15 cellular contexts compared by ENCODE assay signal in the genomic region with DNA sequence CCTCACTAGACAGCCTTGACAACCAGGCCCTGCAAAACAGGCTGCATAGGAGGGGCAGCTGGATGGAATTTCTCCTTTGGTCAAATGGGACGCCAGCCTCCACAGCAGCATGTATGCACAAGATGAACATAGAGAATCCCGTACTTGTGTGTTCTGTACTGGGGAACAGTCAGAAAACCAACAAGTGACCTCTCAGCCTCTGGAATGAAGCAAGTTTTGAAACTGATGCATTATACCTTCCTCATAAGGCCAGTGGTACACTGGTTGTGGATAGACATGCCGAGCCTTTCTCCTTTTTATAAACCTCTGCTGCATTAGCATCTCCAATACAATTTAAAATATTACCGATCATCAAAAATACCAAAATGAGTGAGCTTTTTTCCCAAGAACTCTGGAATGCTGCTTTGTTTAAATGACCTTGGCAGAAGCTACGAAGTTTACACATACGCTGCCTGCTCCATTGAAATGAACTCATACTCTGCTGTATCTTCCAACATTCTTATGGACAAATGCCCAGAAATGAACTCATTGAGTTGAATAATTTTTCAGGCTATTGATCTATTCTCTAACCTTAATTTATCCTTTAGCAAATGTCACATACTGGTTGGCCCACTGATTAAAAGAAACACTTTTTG. TPM values are rescaled to one million over a fixed set of nuclear protein-coding genes. Genes with fewer than 3 reads are reported as not detected.
A peak's percentile ranks its signal among the peaks of the same experiment; 100 is the strongest.
DNase-seq lines count a peak whose midpoint lies in the region; ATAC-seq and TF ChIP-seq lines count a peak whose summit lies in the region.
"Had no signal": no experiment of that assay in that cellular context is flagged by ENCODE, and none has a peak within 500 bp of the region (broad histone marks: within the 10 kb centered on the region; RNA-seq: fewer than 3 reads in every experiment).

No MANE protein-coding gene starts in this region.

- H2AFZ ChIP-seq in smooth muscle cell (ENCODE audit: low read depth), result no peak overlapping the region

- H3F3A ChIP-seq in smooth muscle cell (ENCODE audit: low read depth), result no peaks in the 10 kb centered on the region

- H3K27me3 ChIP-seq in ovary, result no peaks in the 10 kb centered on the region
- H3K27me3 ChIP-seq in smooth muscle cell (ENCODE audit: low read depth), result no peaks in the 10 kb centered on the region
- no peaks in the 10 kb centered on the region for H3K27me3 ChIP-seq in tibial artery

- no peak overlapping the region for H3K9ac ChIP-seq in smooth muscle cell (ENCODE audit: low read depth)

- DNase-seq in AG09309 (ENCODE audit: low read depth) (peak; percentile 54), NCI-H446 treated with DMSO at 0.1 percent for 48 hours (lab: John Stamatoyannopoulos, UW) (peak; percentile 64), fibroblast of mammary gland (ENCODE audit: low read depth) (peak; percentile 92), ovary (peak in 1 of 5 donors; percentile 32), smooth muscle cell (lab: John Stamatoyannopoulos, UW; ENCODE audit: unreplicated experiment) (no peak), tibial artery (no peak), NCI-H510A (lab: John Stamatoyannopoulos, UW) (no peak)
- DNase-seq: activated CD4-positive, alpha-beta T cell treated with anti-CD3 and anti-CD28 coated beads, Interleukin-2, amount 50 U/mL, for 48 hours; activated naive CD8-positive, alpha-beta T cell treated with anti-CD3 and anti-CD28 coated beads, Interleukin-2, amount 50 U/mL, for 24 hours; activated T-cell treated with anti-CD3 and anti-CD28 coated beads, Interleukin-2, amount 50 U/mL, for 72 hours; AML-193; NCI-H146 had no signal

- WGBS in ovary, 3 donors, result 6 to 13% (median 7%) methylated on average over 6 of the region's 6 CpGs
- WGBS in smooth muscle cell (ENCODE audit: low lambda C conversion rate), result 88% methylated on average over 6 of the region's 6 CpGs

- no peak overlapping the region for H3K4me3 ChIP-seq in AG09309 (ENCODE audit: control insufficient read depth, low read depth, low read length)
- H3K4me3 ChIP-seq in fibroblast of mammary gland (ENCODE audit: control insufficient read depth, low read depth, low read length), result no peak overlapping the region
- no peak overlapping the region for H3K4me3 ChIP-seq in ovary
- H3K4me3 ChIP-seq in smooth muscle cell, result no peak overlapping the region
- H3K4me3 ChIP-seq in tibial artery, result no peak overlapping the region

- no peak for ATAC-seq in GM21447 (IDR thresholded peaks at IDR 0.05; ENCODE audit: unreplicated experiment)
- ATAC-seq: activated naive CD8-positive, alpha-beta T cell treated with anti-CD3 and anti-CD28 coated beads, Interleukin-2, amount 50 U/mL, for 24 hours; activated T-cell treated with anti-CD3 and anti-CD28 coated beads, Interleukin-2, amount 50 U/mL, for 72 hours; stimulated activated effector memory CD8-positive, alpha-beta T cell treated with anti-CD3 and anti-CD28 coated beads, Interleukin-12 subunit alpha, Interleukin-12 subunit beta, amount 100 ng/mL, for 72 hours had no signal

- H3K79me2 ChIP-seq in smooth muscle cell (ENCODE audit: low read depth), result no peaks in the 10 kb centered on the region

- no peaks in the 10 kb centered on the region for H4K20me1 ChIP-seq in smooth muscle cell (ENCODE audit: low read depth)

- H3K4me1 ChIP-seq in ovary (ENCODE audit: insufficient read depth) (peaks cover 9% of the 10 kb centered on the region), smooth muscle cell (ENCODE audit: low read depth) (no peaks in the 10 kb centered on the region), tibial artery (peaks cover 0 to 6% (median 2%) of the 10 kb centered on the region in 4 donors)

- H3K27ac ChIP-seq in ovary (peak overlapping the region; percentile 19 to 34), smooth muscle cell (ENCODE audit: low read depth) (no peak overlapping the region), tibial artery (no peak overlapping the region)

- intact Hi-C loops in ovary (cut with DNase I) (no loop called here), tibial artery (cut with DNase I; ENCODE audit: low total_unique reads) (no loop called here)

- no peak overlapping the region for H3K4me2 ChIP-seq in smooth muscle cell

- H3K36me3 ChIP-seq in ovary, result no peaks in the 10 kb centered on the region
- no peaks in the 10 kb centered on the region for H3K36me3 ChIP-seq in smooth muscle cell (ENCODE audit: low read depth)
- H3K36me3 ChIP-seq in tibial artery, result no peaks in the 10 kb centered on the region

- TF ChIP-seq POLR2A in ovary (IDR thresholded peaks at IDR 0.05), result no peak

- no peak for TF ChIP-seq EP300 in ovary (IDR thresholded peaks at IDR 0.05)

- no peaks in the 10 kb centered on the region for H3K9me3 ChIP-seq in ovary
- no peaks in the 10 kb centered on the region for H3K9me3 ChIP-seq in smooth muscle cell (replicated peaks; ENCODE audit: low read depth)
- no peaks in the 10 kb centered on the region for H3K9me3 ChIP-seq in tibial artery

- TF ChIP-seq CTCF in AG09309 (IDR thresholded peaks at IDR 0.05; ENCODE audit: control insufficient read depth, insufficient read depth, low read depth, low read length, missing control alignments), result no peak
- no peak for TF ChIP-seq CTCF in fibroblast of mammary gland (conservative IDR thresholded peaks at IDR 0.05; ENCODE audit: control insufficient read depth, insufficient read depth, low read depth, low read length)
- TF ChIP-seq CTCF in ovary (IDR thresholded peaks at IDR 0.05), result no peak
- TF ChIP-seq CTCF in smooth muscle cell (IDR thresholded peaks at IDR 0.05; ENCODE audit: borderline replicate concordance, insufficient read depth, poor library complexity, severe bottlenecking), result no peak
- TF ChIP-seq CTCF in tibial artery (IDR thresholded peaks at IDR 0.05), result no peak

RNA-seq across cellular contexts. Expression of gene FERMT2, which starts 47.6 kb away (rescaled TPM):
- total RNA-seq in ovary, result 100 to 1,000 TPM in 3 of 7 donors, 10 to 100 TPM in 4; 85.0 to 138 (median 98.4) TPM
- 100 to 1,000 TPM in 1 of 2 donors, 10 to 100 TPM in 1; 64.3 to 118 TPM for polyA plus RNA-seq in ovary
- 271 and 287 TPM in 2 replicates for total RNA-seq in smooth muscle cell
- 112 and 113 TPM in 2 replicates for polyA plus RNA-seq in smooth muscle cell
- total RNA-seq: OCI-LY7 had no signal

Comparison
In these comparisons a context has a peak if more than half of its experiments do, and no peak if none do; other contexts are left out.
1. DNase-seq: peak in AG09309 (single experiment), NCI-H446 treated with DMSO at 0.1 percent for 48 hours (single experiment) and fibroblast of mammary gland (single experiment); none in smooth muscle cell (single experiment), tibial artery (0 of 2) and NCI-H510A (single experiment).
2. H3K27ac ChIP-seq: peak in ovary (2 of 2); none in smooth muscle cell (single experiment) and tibial artery (0 of 2).